8 cellular contexts compared by ENCODE assay signal in genomic region chr6:151004415-151005024, GRCh38.
DNase-seq lines count a peak whose midpoint lies in the region; ATAC-seq and TF ChIP-seq lines count a peak whose summit lies in the region.

No MANE protein-coding gene starts in this region.

- no peak overlapping the region for H2AK9ac ChIP-seq in IMR-90 (replicated peaks; ENCODE audit: low read depth, low read length, poor library complexity)

- H4K8ac ChIP-seq in IMR-90 (ENCODE audit: low read depth in 2 of 2, low read length in 2 of 2) (peak overlapping the region; percentile 0 to 59), mesendoderm (ENCODE audit: low read depth, low read length) (no peak overlapping the region)

- peak overlapping the region; percentile 67 to 91 (median 82) for H3K27ac Mint-ChIP-seq in CD14-positive monocyte
- H3K27ac Mint-ChIP-seq in T-helper 2 cell treated with Interferon-gamma antibody and Interleukin-4, amounts not matched to agents 5 μg/mL and 100 μg/mL, for 36 hours = peak overlapping the region; percentile 82

- H3K18ac ChIP-seq in IMR-90 (ENCODE audit: low read depth, low read length) (peak overlapping the region; percentile 66), mesendoderm (ENCODE audit: low read length) (no peak overlapping the region)

- peaks cover 0 to 7% (median 0%) of the 10 kb centered on the region in 7 donors for H3K9me3 Mint-ChIP-seq in CD14-positive monocyte
- no peaks in the 10 kb centered on the region for H3K9me3 Mint-ChIP-seq in T-helper 2 cell treated with Interferon-gamma antibody and Interleukin-4, amounts not matched to agents 5 μg/mL and 100 μg/mL, for 36 hours

- TF ChIP-seq POLR2A in IMR-90 (IDR thresholded peaks at IDR 0.05; ENCODE audit: low read depth, low read length) (no peak), transverse colon (IDR thresholded peaks at IDR 0.05) (no peak)

- H3K4me3 Mint-ChIP-seq in CD14-positive monocyte = peak overlapping the region; percentile 61 to 85
- H3K4me3 Mint-ChIP-seq in T-helper 2 cell treated with Interferon-gamma antibody and Interleukin-4, amounts not matched to agents 5 μg/mL and 100 μg/mL, for 36 hours = peak overlapping the region; percentile 40

- DNase-seq in CD14-positive monocyte (ENCODE audit: low spot score) (no peak), IMR-90 (peak; percentile 95), glomerular visceral epithelial cell (ENCODE audit: extremely low spot score) (peak; percentile 36), transverse colon (no peak), mesendoderm (no peak), NCI-H128 (lab: John Stamatoyannopoulos, UW; ENCODE audit: unreplicated experiment) (no peak)
- no peak for DNase-seq in T-helper 2 cell treated with Interferon-gamma antibody and Interleukin-4, amounts not matched to agents 5 μg/mL and 100 μg/mL, for 36 hours (ENCODE audit: low spot score)

- peaks cover 0 to 3% (median 2%) of the 10 kb centered on the region in 3 donors for H3K27me3 Mint-ChIP-seq in CD14-positive monocyte (ENCODE audit: low read depth in 3 of 3)
- no peaks in the 10 kb centered on the region for H3K27me3 Mint-ChIP-seq in T-helper 2 cell treated with Interferon-gamma antibody and Interleukin-4, amounts not matched to agents 5 μg/mL and 100 μg/mL, for 36 hours (ENCODE audit: low read depth)

- H4K5ac ChIP-seq in IMR-90 (ENCODE audit: low read depth, low read length) (peak overlapping the region; percentile 66), mesendoderm (ENCODE audit: low read length) (no peak overlapping the region)

- H3K36me3 Mint-ChIP-seq in CD14-positive monocyte = no peaks in the 10 kb centered on the region
- peaks cover 18% of the 10 kb centered on the region for H3K36me3 Mint-ChIP-seq in T-helper 2 cell treated with Interferon-gamma antibody and Interleukin-4, amounts not matched to agents 5 μg/mL and 100 μg/mL, for 36 hours (ENCODE audit: low read depth)

- dilution Hi-C loops in IMR-90 (cut with HindIII; ENCODE audit: low sequenced_read_pairs, unreplicated experiment) = no loop called here

- TF ChIP-seq EP300 in transverse colon (IDR thresholded peaks at IDR 0.05; ENCODE audit: low read depth) = no peak

- H2BK120ac ChIP-seq in IMR-90 (ENCODE audit: low read depth, low read length) (peak overlapping the region; percentile 44; the same call in 1 of the 2 replicates), mesendoderm (ENCODE audit: low read depth, low read length) (no peak overlapping the region)

- peak overlapping the region; percentile 47; the same call in 1 of the 2 replicates for H3K14ac ChIP-seq in IMR-90 (replicated peaks; ENCODE audit: low read depth, low read length)

- intact Hi-C loops in CD14-positive monocyte (cut with micrococcal nuclease) = no loop called here
- intact Hi-C loops in IMR-90 (cut with micrococcal nuclease) = no loop called here
- intact Hi-C loops in transverse colon (cut with DNase I; ENCODE audit: low total_unique reads) = loop anchor here (10.0 kb wide), 1 partner anchor 100 kb away; no protein-coding TSS in a partner anchor

- no peak overlapping the region for H2AFZ ChIP-seq in IMR-90 (replicated peaks; ENCODE audit: low read length, poor library complexity)

- H2BK5ac ChIP-seq in IMR-90 (ENCODE audit: low read depth, low read length, poor library complexity, severe bottlenecking) (peak overlapping the region; percentile 85), mesendoderm (ENCODE audit: low read length) (no peak overlapping the region)

- H3K27me3 ChIP-seq in IMR-90 (ENCODE audit: control insufficient read depth, insufficient read depth, low read length) (no peaks in the 10 kb centered on the region), transverse colon (no peaks in the 10 kb centered on the region), mesendoderm (ENCODE audit: insufficient read depth, low read length, poor library complexity) (no peaks in the 10 kb centered on the region)

- H2AK5ac ChIP-seq in IMR-90 (ENCODE audit: low read depth, low read length) (peak overlapping the region; percentile 5; the same call in 1 of the 2 replicates), mesendoderm (ENCODE audit: low read length) (no peak overlapping the region)

- CTCF ChIA-PET in IMR-90 (lab: Yijun Ruan, JAX) = interaction anchor here (1.0 to 1.6 kb wide), 4 partner anchors 9 to 319 kb away, joined by 3 to 9 read pairs (median 4); no protein-coding TSS in a partner anchor

- peak overlapping the region; percentile 85 for H3K4me2 ChIP-seq in IMR-90 (ENCODE audit: low read depth, low read length)
- H3K4me2 ChIP-seq in mesendoderm (ENCODE audit: low read length) = no peak overlapping the region

- ATAC-seq in IMR-90 (ENCODE audit: low read depth) (peak; percentile 61), HG03097 (IDR thresholded peaks at IDR 0.05; ENCODE audit: low FRiP score, unreplicated experiment) (no peak)

- WGBS in IMR-90 (ENCODE audit: extremely low coverage in 2 of 2, insufficient read length in 1 of 2), 2 experiments = 24% methylated on average over 2 of the region's 8 CpGs; no CpG with 5 or more reads in 1 of the 2 experiments
- 14 to 27% methylated on average over 7 to 8 of the region's 8 CpGs for WGBS in transverse colon (ENCODE audit: low coverage in 1 of 2), 2 donors
- no CpG with 5 or more reads among the region's 8 CpGs for WGBS in mesendoderm (ENCODE audit: extremely low coverage, insufficient coverage, low lambda C conversion rate)

- H3K9ac ChIP-seq in IMR-90 (ENCODE audit: low read depth, low read length) (peak overlapping the region; percentile 18; the same call in 1 of the 2 replicates), mesendoderm (ENCODE audit: low read length) (no peak overlapping the region)

- H3K36me3 ChIP-seq in IMR-90 (ENCODE audit: control insufficient read depth, insufficient read depth, low read length) = peaks cover 7% of the 10 kb centered on the region
- H3K36me3 ChIP-seq in transverse colon = no peaks in the 10 kb centered on the region
- no peaks in the 10 kb centered on the region for H3K36me3 ChIP-seq in mesendoderm (ENCODE audit: control insufficient read depth, insufficient read depth, low read length)

- no peak for TF ChIP-seq RAD21 in IMR-90 (IDR thresholded peaks at IDR 0.05; ENCODE audit: low read length)

- H3K79me2 ChIP-seq in mesendoderm (ENCODE audit: control insufficient read depth, insufficient read depth, low read length) = no peaks in the 10 kb centered on the region

- in situ Hi-C loops in IMR-90 (cut with MboI; ENCODE audit: low sequenced_read_pairs) (no loop called here), transverse colon (cut with MboI; ENCODE audit: low pct_ligation_motif_present in 1 of 4, low pct_unique_long_range_greater_than_20kb in 1 of 4, low sequenced_read_pairs in 3 of 4) (loop anchor here in 1 of 4 donors (25.0 kb wide), 1 partner anchor 117 kb away; no protein-coding TSS in a partner anchor)

- H2BK15ac ChIP-seq in IMR-90 (ENCODE audit: low read depth, low read length) = peak overlapping the region; percentile 10; the same call in 1 of the 3 replicates
- H2BK15ac ChIP-seq in mesendoderm (replicated peaks; ENCODE audit: low read depth) = no peak overlapping the region

- peak overlapping the region; percentile 28; the same call in 1 of the 2 replicates for H2BK20ac ChIP-seq in IMR-90 (ENCODE audit: low read depth, low read length)

- H3K56ac ChIP-seq in IMR-90 (ENCODE audit: extremely low read depth, insufficient read depth, low read length) (no peak overlapping the region), mesendoderm (ENCODE audit: low read length) (no peak overlapping the region)

- TF ChIP-seq CTCF in CD14-positive monocyte (IDR thresholded peaks at IDR 0.05) (no peak), IMR-90 (conservative IDR thresholded peaks at IDR 0.05; ENCODE audit: low read depth, low read length) (no peak), transverse colon (IDR thresholded peaks at IDR 0.05) (no peak)

- POLR2A ChIA-PET in IMR-90 (lab: Charles Lee; ENCODE audit: unreplicated experiment) = interaction anchor here (0.6 kb wide), 1 partner anchor 453 kb away, joined by 3 read pairs; no protein-coding TSS in a partner anchor

- H3K27ac ChIP-seq in IMR-90 (ENCODE audit: insufficient read depth, low read length) (peak overlapping the region; percentile 55), transverse colon (peak overlapping the region; percentile 31 to 45 (median 39)), mesendoderm (ENCODE audit: low read depth, low read length) (no peak overlapping the region)

- no peak overlapping the region for H3K4me3 ChIP-seq in IMR-90 (ENCODE audit: insufficient read depth, low read depth, low read length)
- no peak overlapping the region for H3K4me3 ChIP-seq in transverse colon
- H3K4me3 ChIP-seq in mesendoderm (ENCODE audit: low read length) = no peak overlapping the region

- peak overlapping the region; percentile 11; the same call in 1 of the 2 replicates for H4K91ac ChIP-seq in IMR-90 (ENCODE audit: insufficient read depth, low read depth, low read length)

- H3K23ac ChIP-seq in IMR-90 (ENCODE audit: low read depth, low read length) (0 out of 2 replicates have a peak overlapping the region, but pooled peaks have one; percentile 6), mesendoderm (ENCODE audit: low read length) (no peak overlapping the region)

- H3K4me1 ChIP-seq in IMR-90 (ENCODE audit: control insufficient read depth, insufficient read depth, low read length) (peaks cover 25% of the 10 kb centered on the region), transverse colon (peaks cover 0 to 21% (median 10%) of the 10 kb centered on the region in 4 donors), mesendoderm (ENCODE audit: control insufficient read depth, low read depth, low read length) (no peaks in the 10 kb centered on the region)

- peaks cover 21 to 59% of the 10 kb centered on the region in 2 experiments for H3K79me1 ChIP-seq in IMR-90 (ENCODE audit: low read depth in 1 of 2, low read length in 2 of 2)
- H3K79me1 ChIP-seq in mesendoderm (ENCODE audit: low read length) = no peaks in the 10 kb centered on the region

- H3K4ac ChIP-seq in IMR-90 (ENCODE audit: low read depth, low read length) (peak overlapping the region; percentile 69; the same call in 1 of the 2 replicates), mesendoderm (ENCODE audit: low read depth, low read length) (no peak overlapping the region)

- no TSS peak for BruUV-seq in IMR-90 (replicated peaks; lab: Mats Ljungman, UMichigan)

- H3K9me3 ChIP-seq in IMR-90 (ENCODE audit: control insufficient read depth, insufficient read depth, low read length) = no peaks in the 10 kb centered on the region
- no peaks in the 10 kb centered on the region for H3K9me3 ChIP-seq in transverse colon

- H3K4me1 Mint-ChIP-seq in CD14-positive monocyte = peaks cover 43% of the 10 kb centered on the region
- H3K4me1 Mint-ChIP-seq in T-helper 2 cell treated with Interferon-gamma antibody and Interleukin-4, amounts not matched to agents 5 μg/mL and 100 μg/mL, for 36 hours (ENCODE audit: low read depth) = peaks cover 31% of the 10 kb centered on the region

- peaks cover 19% of the 10 kb centered on the region for H3K9me1 ChIP-seq in IMR-90 (ENCODE audit: insufficient read depth, low read length)

- no peaks in the 10 kb centered on the region for H4K20me1 ChIP-seq in IMR-90 (ENCODE audit: insufficient read depth, low read length)

TF ChIP-seq in IMR-90, 13 proteins besides CTCF, POLR2A, EP300 and RAD21 (continues in another document):
- TF ChIP-seq MAFK (IDR thresholded peaks at IDR 0.05; ENCODE audit: low read depth, low read length) (peak; percentile 77), MAZ (IDR thresholded peaks at IDR 0.05; ENCODE audit: borderline replicate concordance, low read depth, low read length) (no peak), CHD1 (IDR thresholded peaks at IDR 0.05; ENCODE audit: low read depth, low read length) (no peak), RFX5 (IDR thresholded peaks at IDR 0.05; ENCODE audit: low read depth, low read length) (no peak)

Comparison
In these comparisons a context has a peak if more than half of its experiments do, and no peak if none do; other contexts are left out.
1. DNase-seq: peak in IMR-90 (single experiment) and glomerular visceral epithelial cell (single experiment); none in CD14-positive monocyte (single experiment), T-helper 2 cell treated with Interferon-gamma antibody and Interleukin-4, amounts not matched to agents 5 μg/mL and 100 μg/mL, for 36 hours (single experiment), transverse colon (single experiment), mesendoderm (single experiment) and NCI-H128 (single experiment).